Comparison of ENCODE assay signal across 10 cellular contexts in the genomic region with DNA sequence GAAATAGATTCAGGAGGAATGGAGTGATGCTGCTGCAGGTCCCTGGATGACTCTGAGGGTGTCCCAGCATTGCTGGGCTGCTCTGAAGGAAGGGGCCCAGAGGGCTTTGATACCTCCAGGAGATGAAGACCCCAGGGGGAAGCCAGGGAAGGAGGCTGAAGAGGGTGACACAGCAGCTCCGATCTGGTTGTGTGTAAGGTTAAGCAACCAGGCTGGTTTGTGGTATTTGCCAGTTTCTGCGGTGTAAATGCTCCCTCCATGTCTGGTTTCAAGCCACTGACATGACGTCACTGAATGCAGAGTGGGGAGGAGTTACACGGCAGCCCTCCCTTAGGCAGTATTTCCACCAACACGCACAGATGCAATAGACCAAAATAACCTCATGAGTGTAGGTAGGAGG. TPM values are rescaled to one million over a fixed set of nuclear protein-coding genes. Genes with fewer than 3 reads are reported as not detected.
DNase-seq lines count a peak whose midpoint lies in the region; ATAC-seq, FAIRE-seq and TF ChIP-seq lines count a peak whose summit lies in the region.
"Had no signal": no experiment of that assay in that cellular context is flagged by ENCODE, and none has a peak within 500 bp of the region (broad histone marks: within the 10 kb centered on the region; RNA-seq: fewer than 3 reads in every experiment).

No MANE protein-coding gene starts in this region.

- H3K27me3 ChIP-seq in HepG2 (ENCODE audit: control insufficient read depth in 1 of 2, insufficient read depth in 2 of 2, low read length in 2 of 2) = no peaks in the 10 kb centered on the region
- H3K27me3 ChIP-seq: MG63 had no signal

- no peaks in the 10 kb centered on the region for H3K79me2 ChIP-seq in HepG2 (ENCODE audit: insufficient read depth, low read length)

- no peak overlapping the region for H3K27ac ChIP-seq in HepG2 (ENCODE audit: extremely low read length, insufficient read depth, low read length)

- H3K9me3 ChIP-seq in HepG2 (ENCODE audit: low read length) = no peaks in the 10 kb centered on the region
- H3K9me3 ChIP-seq: MG63 had no signal

- peaks cover 8 to 10% (median 9%) of the 10 kb centered on the region in 3 donors for H3K27me3 Mint-ChIP-seq in CD14-positive monocyte (ENCODE audit: low read depth in 3 of 3)
- H3K27me3 Mint-ChIP-seq in activated naive CD8-positive, alpha-beta T cell treated with anti-CD3 and anti-CD28 coated beads for 36 hours = no peaks in the 10 kb centered on the region

- H3K4me2 ChIP-seq in HepG2 (ENCODE audit: low read depth, low read length) = no peak overlapping the region

- H2AFZ ChIP-seq in HepG2 (ENCODE audit: low read length) = no peak overlapping the region

- DNase-seq in CD14-positive monocyte (ENCODE audit: low spot score) (peak; percentile 32), HepG2 (ENCODE audit: low spot score) (no peak), NCI-H510A treated with DMSO at 0.1 percent for 48 hours (lab: John Stamatoyannopoulos, UW) (no peak), iPS-NIHi11 (ENCODE audit: low spot score) (no peak)
- peak; percentile 26 for DNase-seq in activated naive CD8-positive, alpha-beta T cell treated with anti-CD3 and anti-CD28 coated beads for 36 hours
- DNase-seq: MG63 had no signal

- no peaks in the 10 kb centered on the region for H4K20me1 ChIP-seq in HepG2 (ENCODE audit: insufficient read depth, low read length)

- peaks cover 49 to 84% of the 10 kb centered on the region in 2 experiments for H3K36me3 ChIP-seq in HepG2 (replicated peaks in 1 of 2; ENCODE audit: control insufficient read depth in 1 of 2, insufficient read depth in 2 of 2, low read length in 2 of 2)

- no peak overlapping the region for H3K27ac Mint-ChIP-seq in CD14-positive monocyte
- H3K27ac Mint-ChIP-seq in activated naive CD8-positive, alpha-beta T cell treated with anti-CD3 and anti-CD28 coated beads for 36 hours = no peak overlapping the region

- peak; percentile 56 for ATAC-seq in HG03439 (IDR thresholded peaks at IDR 0.05; ENCODE audit: unreplicated experiment)
- ATAC-seq in HepG2 = no peak
- ATAC-seq in GM21717 (IDR thresholded peaks at IDR 0.05; ENCODE audit: unreplicated experiment) = no peak
- no peak for ATAC-seq in HG03571 (IDR thresholded peaks at IDR 0.05; ENCODE audit: unreplicated experiment)

- BruUV-seq in HepG2 (replicated peaks; lab: Mats Ljungman, UMichigan) = no TSS peak

- CTCF ChIA-PET in HepG2 (lab: Yijun Ruan, JAX; ENCODE audit: low intra/inter-chr PET ratio, low total read pairs) = no interaction called here

- H3K4me1 Mint-ChIP-seq in CD14-positive monocyte = peaks cover 5% of the 10 kb centered on the region
- H3K4me1 Mint-ChIP-seq in activated naive CD8-positive, alpha-beta T cell treated with anti-CD3 and anti-CD28 coated beads for 36 hours = peaks cover 2% of the 10 kb centered on the region

- no peak overlapping the region for H3K4me3 Mint-ChIP-seq in CD14-positive monocyte
- no peak overlapping the region for H3K4me3 Mint-ChIP-seq in activated naive CD8-positive, alpha-beta T cell treated with anti-CD3 and anti-CD28 coated beads for 36 hours

- WGBS in HepG2 (ENCODE audit: low lambda C conversion rate) = 99% methylated on average over 5 of the region's 5 CpGs

- no peak overlapping the region for H3K9ac ChIP-seq in HepG2 (ENCODE audit: insufficient read depth, low read depth, low read length)

- no peak overlapping the region for H3K4me3 ChIP-seq in HepG2 (replicated peaks in 1 of 3; ENCODE audit: insufficient read depth in 1 of 3, low read depth in 2 of 3, low read length in 3 of 3)
- H3K4me3 ChIP-seq: MG63 had no signal

- TF ChIP-seq RAD21 in HepG2 (CRISPR knock-in tag; IDR thresholded peaks at IDR 0.05) = no peak

- no peak for TF ChIP-seq POLR2A in HepG2 (IDR thresholded peaks at IDR 0.05; ENCODE audit: insufficient read depth in 1 of 2, low read depth in 2 of 2, low read length in 2 of 2)

- TF ChIP-seq CTCF in CD14-positive monocyte (IDR thresholded peaks at IDR 0.05) (no peak), HepG2 (CRISPR knock-in tag; IDR thresholded peaks at IDR 0.05) (no peak)

- intact Hi-C loops in CD14-positive monocyte (cut with micrococcal nuclease) (no loop called here), HepG2 (cut with micrococcal nuclease; ENCODE audit: unreplicated experiment) (no loop called here)

- no peak for TF ChIP-seq EP300 in HepG2 (IDR thresholded peaks at IDR 0.05; ENCODE audit: low read depth in 2 of 2, low read length in 2 of 2)
- no peak for TF ChIP-seq EP300 in HepG2 (CRISPR knock-in tag; IDR thresholded peaks at IDR 0.05; ENCODE audit: borderline replicate concordance)

- POLR2A ChIA-PET in HepG2 (lab: Yijun Ruan, JAX) = no interaction called here

- H3K36me3 Mint-ChIP-seq in CD14-positive monocyte = no peaks in the 10 kb centered on the region
- H3K36me3 Mint-ChIP-seq in activated naive CD8-positive, alpha-beta T cell treated with anti-CD3 and anti-CD28 coated beads for 36 hours = no peaks in the 10 kb centered on the region

- no peak for FAIRE-seq in HepG2 (lab: Jason Lieb, UNC)
- FAIRE-seq: islet of Langerhans had no signal

- peaks cover 0 to 5% (median 0%) of the 10 kb centered on the region in 7 donors for H3K9me3 Mint-ChIP-seq in CD14-positive monocyte
- H3K9me3 Mint-ChIP-seq in activated naive CD8-positive, alpha-beta T cell treated with anti-CD3 and anti-CD28 coated beads for 36 hours = no peaks in the 10 kb centered on the region

- in situ Hi-C loops in HepG2 (cut with HindIII; ENCODE audit: extremely low pct_ligation_motif_present, low pct_unique_long_range_greater_than_20kb) = no loop called here

- no peaks in the 10 kb centered on the region for H3K4me1 ChIP-seq in HepG2 (ENCODE audit: insufficient read depth, low read length)

TF ChIP-seq in HepG2, 621 proteins besides CTCF, POLR2A, EP300 and RAD21:
- TF ChIP-seq MIXL1 (CRISPR knock-in tag; IDR thresholded peaks at IDR 0.05) (no peak), RBM22 (optimal IDR thresholded peaks at IDR 0.05; ENCODE audit: low read length) (peak; percentile 72), ZNF674 (CRISPR knock-in tag; IDR thresholded peaks at IDR 0.05; ENCODE audit: low read depth) (no peak)

RNA-seq across cellular contexts. Expression of gene ORM1, which starts 40.0 kb away (rescaled TPM):
- 1 to 10 TPM; 2.2 to 2.8 TPM for polyA plus RNA-seq in CD14-positive monocyte
- total RNA-seq in activated naive CD8-positive, alpha-beta T cell treated with anti-CD3 and anti-CD28 coated beads for 36 hours = not detected
- 327 and 699 TPM in 2 replicates for total RNA-seq in HepG2 (2016; rRNA removed; fragmentation: Illumina TruSeq; extraction: Trizol)
- 148 and 154 TPM in 2 replicates for total RNA-seq in HepG2 (2016; cell fraction: cytosol; rRNA removed; fragmentation: Illumina TruSeq; extraction: Trizol; ENCODE audit: low read depth)
- total RNA-seq in HepG2 (2016; cell fraction: insoluble cytoplasmic fraction; rRNA removed; fragmentation: Illumina TruSeq; extraction: Trizol) = 343 and 706 TPM in 2 replicates
- 103 and 109 TPM in 2 replicates for total RNA-seq in HepG2 (2016; cell fraction: membrane; rRNA removed; fragmentation: Illumina TruSeq; extraction: Trizol)
- total RNA-seq in HepG2 (2016; cell fraction: nucleus; rRNA removed; fragmentation: Illumina TruSeq; extraction: Trizol) = 507 and 557 TPM in 2 replicates
- polyA plus RNA-seq in HepG2 (2011; rRNA removed) = 1,180 and 1,355 TPM in 2 replicates
- polyA plus RNA-seq in HepG2 (2011; cell fraction: cytosol; rRNA removed) = 1,385 and 1,736 TPM in 2 replicates
- polyA plus RNA-seq in HepG2 (2011; cell fraction: nucleus; rRNA removed) = 375 and 530 TPM in 2 replicates
- polyA plus RNA-seq in HepG2 (2012) = 373 and 660 TPM in 2 replicates
- polyA plus RNA-seq in HepG2 (2016; cell fraction: cytosol; fragmentation: Illumina TruSeq; extraction: Trizol; ENCODE audit: low read depth) = 188 and 210 TPM in 2 replicates
- polyA plus RNA-seq in HepG2 (2016; cell fraction: insoluble cytoplasmic fraction; fragmentation: Illumina TruSeq; extraction: Trizol; ENCODE audit: low read depth) = 388 and 407 TPM in 2 replicates
- 103 and 105 TPM in 2 replicates for polyA plus RNA-seq in HepG2 (2016; cell fraction: membrane; fragmentation: Illumina TruSeq; extraction: Trizol; ENCODE audit: low read depth)
- polyA plus RNA-seq in HepG2 (2016; cell fraction: nucleus; fragmentation: Illumina TruSeq; extraction: Trizol; ENCODE audit: insufficient read depth, low read depth) = 956 and 1,026 TPM in 2 replicates
- polyA minus RNA-seq in HepG2 (2011; rRNA and poly(A)+ RNA removed; ENCODE audit: low replicate concordance) = 0.30 and 495 TPM in 2 replicates
- polyA minus RNA-seq in HepG2 (2011; cell fraction: cytosol; rRNA and poly(A)+ RNA removed) = 195 and 257 TPM in 2 replicates
- polyA minus RNA-seq in HepG2 (2011; cell fraction: nucleus; rRNA and poly(A)+ RNA removed) = 78.8 and 152 TPM in 2 replicates

RNA-seq across cellular contexts. Expression of gene ORM2, which starts 46.7 kb away (rescaled TPM):
- polyA plus RNA-seq in CD14-positive monocyte (under 1 TPM in 1 of 2 donors, not detected in 1; 0.30 TPM), HepG2 (2011; rRNA removed) (824 and 855 TPM in 2 replicates)
- not detected for total RNA-seq in activated naive CD8-positive, alpha-beta T cell treated with anti-CD3 and anti-CD28 coated beads for 36 hours
- 283 and 565 TPM in 2 replicates for total RNA-seq in HepG2 (2016; rRNA removed; fragmentation: Illumina TruSeq; extraction: Trizol)
- 120 and 126 TPM in 2 replicates for total RNA-seq in HepG2 (2016; cell fraction: cytosol; rRNA removed; fragmentation: Illumina TruSeq; extraction: Trizol; ENCODE audit: low read depth)
- 282 and 590 TPM in 2 replicates for total RNA-seq in HepG2 (2016; cell fraction: insoluble cytoplasmic fraction; rRNA removed; fragmentation: Illumina TruSeq; extraction: Trizol)
- total RNA-seq in HepG2 (2016; cell fraction: membrane; rRNA removed; fragmentation: Illumina TruSeq; extraction: Trizol) = 75.1 and 75.6 TPM in 2 replicates
- 420 and 454 TPM in 2 replicates for total RNA-seq in HepG2 (2016; cell fraction: nucleus; rRNA removed; fragmentation: Illumina TruSeq; extraction: Trizol)
- 632 and 711 TPM in 2 replicates for polyA plus RNA-seq in HepG2 (2011; cell fraction: cytosol; rRNA removed)
- 207 and 253 TPM in 2 replicates for polyA plus RNA-seq in HepG2 (2011; cell fraction: nucleus; rRNA removed)
- polyA plus RNA-seq in HepG2 (2012) = 237 and 362 TPM in 2 replicates
- polyA plus RNA-seq in HepG2 (2016; cell fraction: cytosol; fragmentation: Illumina TruSeq; extraction: Trizol; ENCODE audit: low read depth) = 125 and 138 TPM in 2 replicates
- 293 and 314 TPM in 2 replicates for polyA plus RNA-seq in HepG2 (2016; cell fraction: insoluble cytoplasmic fraction; fragmentation: Illumina TruSeq; extraction: Trizol; ENCODE audit: low read depth)
- 75.7 and 76.3 TPM in 2 replicates for polyA plus RNA-seq in HepG2 (2016; cell fraction: membrane; fragmentation: Illumina TruSeq; extraction: Trizol; ENCODE audit: low read depth)
- 731 and 821 TPM in 2 replicates for polyA plus RNA-seq in HepG2 (2016; cell fraction: nucleus; fragmentation: Illumina TruSeq; extraction: Trizol; ENCODE audit: insufficient read depth, low read depth)
- 257 TPM in 1 of 2 replicates, not detected in the other for polyA minus RNA-seq in HepG2 (2011; rRNA and poly(A)+ RNA removed; ENCODE audit: low replicate concordance)
- 147 and 150 TPM in 2 replicates for polyA minus RNA-seq in HepG2 (2011; cell fraction: cytosol; rRNA and poly(A)+ RNA removed)
- polyA minus RNA-seq in HepG2 (2011; cell fraction: nucleus; rRNA and poly(A)+ RNA removed) = 41.2 and 60.7 TPM in 2 replicates

Comparison
In these comparisons a context has a peak if more than half of its experiments do, and no peak if none do; other contexts are left out.
1. DNase-seq: peak in CD14-positive monocyte (single experiment) and activated naive CD8-positive, alpha-beta T cell treated with anti-CD3 and anti-CD28 coated beads for 36 hours (single experiment); none in HepG2 (single experiment), NCI-H510A treated with DMSO at 0.1 percent for 48 hours (single experiment) and iPS-NIHi11 (single experiment).
2. RNA of gene ORM1, which starts 40.0 kb away (total RNA-seq): 103 to 706 TPM in HepG2; not detected in activated naive CD8-positive, alpha-beta T cell treated with anti-CD3 and anti-CD28 coated beads for 36 hours; every median in the first group is over 100 times any median in the second.
3. RNA of gene ORM2, which starts 46.7 kb away (total RNA-seq): 75.1 to 590 TPM in HepG2; not detected in activated naive CD8-positive, alpha-beta T cell treated with anti-CD3 and anti-CD28 coated beads for 36 hours; every median in the first group is over 10 times any median in the second.